26 cellular contexts compared by ENCODE assay signal in the genomic region with DNA sequence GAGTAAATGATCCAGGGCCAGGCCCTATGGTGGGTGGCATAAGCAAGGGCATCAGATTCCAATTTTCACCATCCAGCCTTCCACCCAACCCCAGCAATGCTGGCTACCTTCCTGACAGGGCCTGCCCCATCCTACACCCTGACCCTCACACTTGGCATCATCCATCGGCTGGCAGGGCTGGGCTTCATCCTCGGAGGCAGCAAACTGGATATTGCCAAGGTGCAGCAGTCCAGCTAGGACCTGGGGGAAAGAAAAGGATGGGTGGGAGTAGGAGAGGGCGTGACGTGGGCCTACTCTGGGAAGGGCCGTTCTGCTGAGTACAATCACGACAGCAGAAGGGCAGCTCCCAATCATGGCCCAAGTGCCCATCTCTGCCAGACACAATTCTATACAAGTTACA.
"Had no signal": no experiment of that assay in that cellular context is flagged by ENCODE, and none has a peak within 500 bp of the region (broad histone marks: within the 10 kb centered on the region; RNA-seq: fewer than 3 reads in every experiment).

No MANE protein-coding gene starts in this region.

- H3K27me3 Mint-ChIP-seq: dendritic cell treated with granulocyte-macrophage colony-stimulating factor and Interleukin-4, amounts not matched to agents 40 ng/mL and 50 ng/mL, for 4 days; naive thymus-derived CD8-positive, alpha-beta T cell; progenitor cell of endocrine pancreas; stimulated activated naive CD8-positive, alpha-beta T cell treated with anti-CD3 and anti-CD28 coated beads, Interleukin-15, amount 100 ng/mL, for 72 hours had no signal

- H3K4me1 Mint-ChIP-seq: nephron progenitor cell; stimulated activated naive CD8-positive, alpha-beta T cell treated with anti-CD3 and anti-CD28 coated beads, Interleukin-15, amount 100 ng/mL, for 72 hours had no signal

- H3K9me3 Mint-ChIP-seq: dendritic cell treated with granulocyte-macrophage colony-stimulating factor and Interleukin-4, amounts not matched to agents 40 ng/mL and 50 ng/mL, for 4 days; naive thymus-derived CD8-positive, alpha-beta T cell; nephron progenitor cell; stimulated activated naive CD8-positive, alpha-beta T cell treated with anti-CD3 and anti-CD28 coated beads, Interleukin-15, amount 100 ng/mL, for 72 hours had no signal

- H3K4me3 Mint-ChIP-seq: dendritic cell treated with granulocyte-macrophage colony-stimulating factor and Interleukin-4, amounts not matched to agents 40 ng/mL and 50 ng/mL, for 4 days; naive thymus-derived CD8-positive, alpha-beta T cell; nephron progenitor cell; stimulated activated naive CD8-positive, alpha-beta T cell treated with anti-CD3 and anti-CD28 coated beads, Interleukin-15, amount 100 ng/mL, for 72 hours had no signal

- DNase-seq: colonic mucosa; effector CD8-positive, alpha-beta T cell; foreskin keratinocyte; heart left ventricle; kidney; left lung; mesenchymal stem cell; naive thymus-derived CD8-positive, alpha-beta T cell; nephron progenitor cell; occipital lobe; ovary; right lobe of liver; small intestine; stimulated activated CD4-positive, alpha-beta T cell treated with anti-CD3 and anti-CD28 coated beads, Interleukin-15, amount 100 ng/mL, for 24 hours; stimulated activated CD4-positive, alpha-beta T cell treated with anti-CD3 and anti-CD28 coated beads, Interleukin-2, amount 100 ng/mL, for 48 hours; stimulated activated naive CD4-positive, alpha-beta T cell; stimulated activated naive CD8-positive, alpha-beta T cell treated with anti-CD3 and anti-CD28 coated beads, Interleukin-15, amount 100 ng/mL, for 72 hours; transverse colon; upper lobe of right lung; uterus had no signal

- H3K27ac ChIP-seq: colonic mucosa, esophagus muscularis mucosa, foreskin keratinocyte, gastroesophageal sphincter, heart left ventricle, hepatocyte, left lung, ovary, right lobe of liver, suprapubic skin, transverse colon, upper lobe of right lung, uterus had no signal

- H3K27ac Mint-ChIP-seq: dendritic cell treated with granulocyte-macrophage colony-stimulating factor and Interleukin-4, amounts not matched to agents 40 ng/mL and 50 ng/mL, for 4 days; nephron progenitor cell had no signal

- ATAC-seq: foreskin keratinocyte; gastroesophageal sphincter; heart left ventricle; left lung; naive thymus-derived CD8-positive, alpha-beta T cell; right lobe of liver; stimulated activated naive CD8-positive, alpha-beta T cell treated with anti-CD3 and anti-CD28 coated beads, Interleukin-15, amount 100 ng/mL, for 72 hours; upper lobe of right lung had no signal
